14 cellular contexts compared by ENCODE assay signal in the genomic region with DNA sequence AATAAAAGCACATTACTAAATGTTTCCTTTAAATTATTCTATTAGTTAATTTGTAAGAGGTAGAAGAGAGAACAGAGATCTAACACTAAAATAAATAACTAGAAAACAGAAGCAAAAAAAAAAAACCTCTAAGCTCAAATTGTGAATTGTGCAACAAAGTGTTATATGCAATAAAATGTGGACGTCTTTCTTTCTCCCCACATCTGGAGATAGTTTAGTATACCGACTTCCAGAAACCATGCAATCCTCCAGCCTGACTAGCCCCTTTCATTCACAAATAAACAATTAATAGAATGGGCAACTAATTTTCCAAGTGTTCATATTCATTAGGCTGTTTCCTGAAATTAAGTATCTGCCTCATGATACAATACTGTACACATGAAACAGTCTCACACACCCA.
"Had no signal": no experiment of that assay in that cellular context is flagged by ENCODE, and none has a peak within 500 bp of the region (broad histone marks: within the 10 kb centered on the region; RNA-seq: fewer than 3 reads in every experiment).

No MANE protein-coding gene starts in this region.

- DNase-seq: activated CD4-positive, alpha-beta T cell treated with anti-CD3 and anti-CD28 coated beads, Interleukin-2, amount 50 U/mL, for 1 hour; activated naive CD4-positive, alpha-beta T cell treated with anti-CD3 and anti-CD28 coated beads, Interleukin-2, amount 50 U/mL, for 16 hours; amygdala; cerebellar nuclear complex; endodermal cell; kidney glomerular epithelial cell; lower lobe of right lung; midbrain; ovary; stimulated activated CD4-positive, alpha-beta T cell treated with anti-CD3 and anti-CD28 coated beads, Interleukin-15, amount 100 ng/mL, for 24 hours; stimulated activated CD4-positive, alpha-beta T cell treated with anti-CD3 and anti-CD28 coated beads, Interleukin-4, amount 100 ng/mL, for 24 hours; stimulated activated naive CD8-positive, alpha-beta T cell treated with anti-CD3 and anti-CD28 coated beads, Interleukin-15, amount 100 ng/mL, for 72 hours; testis had no signal

- H3K4me1 ChIP-seq: lower lobe of right lung, testis had no signal

- H3K9me3 ChIP-seq: lower lobe of right lung, ovary, testis had no signal

- H3K4me3 ChIP-seq: lower lobe of right lung, neural progenitor cell, ovary, testis had no signal

- H3K27me3 ChIP-seq: neural progenitor cell, ovary, testis had no signal

- H3K36me3 ChIP-seq: lower lobe of right lung, neural progenitor cell, ovary had no signal

- H3K27ac ChIP-seq: lower lobe of right lung, neural progenitor cell, ovary, testis had no signal
